Comparison of ENCODE assay signal across 33 cellular contexts in genomic region chr13:51068501-51068900, GRCh38. TPM values are rescaled to one million over a fixed set of nuclear protein-coding genes. Genes with fewer than 3 reads are reported as not detected.
"Had no signal": no experiment of that assay in that cellular context is flagged by ENCODE, and none has a peak within 500 bp of the region (broad histone marks: within the 10 kb centered on the region; RNA-seq: fewer than 3 reads in every experiment).

No MANE protein-coding gene starts in this region.

- ATAC-seq: activated naive CD8-positive, alpha-beta T cell treated with anti-CD3 and anti-CD28 coated beads, Interleukin-2, amount 50 U/mL, for 24 hours; activated T-cell treated with anti-CD3 and anti-CD28 coated beads, Interleukin-2, amount 50 U/mL, for 4 hours; Right ventricle myocardium inferior; SK-N-SH treated with all-trans-retinoic acid at 6 μM for 48 hours; T-cell; T-helper 17 cell had no signal

- DNase-seq: activated B cell treated with CpG ODN at 0.5 μM for 24 hours; activated CD4-positive, alpha-beta memory T cell treated with anti-CD3 and anti-CD28 coated beads for 36 hours; activated CD4-positive, alpha-beta T cell treated with anti-CD3 and anti-CD28 coated beads for 4 hours; activated CD4-positive, alpha-beta T cell treated with anti-CD3 and anti-CD28 coated beads, Interleukin-2, amount 50 U/mL, for 1 hour; activated CD4-positive, CD25-positive, alpha-beta regulatory T cell treated with anti-CD3 and anti-CD28 coated beads, Interleukin-2, amount 50 U/mL, for 72 hours; activated CD8-positive, alpha-beta memory T cell treated with anti-CD3 and anti-CD28 coated beads, Interleukin-2, amount 50 U/mL, for 4 hours; activated naive CD4-positive, alpha-beta T cell treated with anti-CD3 and anti-CD28 coated beads, Interleukin-2, amount 10 ng/mL, durations not matched to agents 7 days and 5 days; activated naive CD8-positive, alpha-beta T cell treated with anti-CD3 and anti-CD28 coated beads, Interleukin-2, amount 50 U/mL, for 24 hours; activated T-cell treated with anti-CD3 and anti-CD28 coated beads for 4 hours; activated T-cell treated with anti-CD3 and anti-CD28 coated beads, Interleukin-2, amount 50 U/mL, for 4 hours; anterior cingulate cortex; Karpas-422; NCI-H1105; NCI-H1417 treated with DMSO at 0.1 percent for 48 hours; NCI-H187 treated with DMSO at 0.1 percent for 48 hours; NCI-H226; NCI-H446 treated with DMSO at 0.1 percent for 48 hours; NCI-H524; PC-9; SIG-M5; T-cell; T-helper 17 cell; T-helper 9 cell had no signal

- H3K27ac ChIP-seq: breast epithelium, PC-9, RWPE1, VCaP had no signal

- H3K4me3 ChIP-seq: breast epithelium, PC-9 had no signal

- H3K4me1 ChIP-seq: breast epithelium had no signal

- H3K9me3 ChIP-seq: breast epithelium had no signal

- H3K36me3 ChIP-seq: breast epithelium had no signal

RNA-seq across cellular contexts. Expression of gene C13orf42, which starts 42.6 kb away (rescaled TPM):
- total RNA-seq: activated B cell treated with CpG ODN at 0.5 μM for 24 hours; activated CD4-positive, alpha-beta memory T cell treated with anti-CD3 and anti-CD28 coated beads for 36 hours; activated T-cell treated with anti-CD3 and anti-CD28 coated beads, Interleukin-2, amount 50 U/mL, for 4 hours; activated T-helper 1 cell treated with anti-CD3 and anti-CD28 coated beads, Interleukin-12 subunit alpha, Interleukin-12 subunit beta, Interleukin-2, Interleukin-4 antibody, amounts not matched to agents 30 ng/mL and 10 ng/mL and 1 ng/mL, durations not matched to agents 14 hours and 24 hours and 36 hours; breast epithelium; cardiac septum; MCF 10A; OCI-LY7; PC-9; Right ventricle myocardium inferior; SK-MEL-5; T-cell; T-helper 17 cell had no signal
